Comparison of ENCODE assay signal across 8 cellular contexts in the genomic region with DNA sequence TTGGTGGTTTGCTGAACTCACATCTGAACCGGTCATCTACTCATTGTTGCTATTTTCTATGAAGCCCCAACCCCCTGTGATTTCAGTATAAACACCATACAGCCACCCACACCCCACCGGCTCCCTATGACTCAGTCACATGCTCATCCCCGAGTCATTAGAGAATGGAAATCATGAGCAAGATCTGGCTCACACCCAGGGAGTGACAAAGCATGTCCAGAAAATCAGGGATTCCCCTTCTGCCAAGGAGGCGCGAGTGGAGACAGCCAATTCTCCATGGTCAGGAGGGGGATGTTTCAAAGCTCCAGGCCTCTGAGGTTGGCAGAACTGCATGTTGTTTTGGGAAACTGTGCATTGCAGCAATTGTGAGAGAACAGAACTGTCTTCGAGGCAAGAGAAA.
DNase-seq lines count a peak whose midpoint lies in the region; ATAC-seq and TF ChIP-seq lines count a peak whose summit lies in the region.
"Had no signal": no experiment of that assay in that cellular context is flagged by ENCODE, and none has a peak within 500 bp of the region (broad histone marks: within the 10 kb centered on the region; RNA-seq: fewer than 3 reads in every experiment).

No MANE protein-coding gene starts in this region.

- H3K27ac ChIP-seq in hepatocyte, result peak overlapping the region; percentile 77

- WGBS in hepatocyte (ENCODE audit: low lambda C conversion rate, missing lambda C conversion rate), result 58% methylated on average over 6 of the region's 6 CpGs

- no peaks in the 10 kb centered on the region for H3K9me3 ChIP-seq in hepatocyte (ENCODE audit: low read depth)

- DNase-seq in amniotic stem cell (lab: John Stamatoyannopoulos, UW) (peak; percentile 93), hepatocyte (ENCODE audit: low spot score) (peak; percentile 81), superior temporal gyrus (ENCODE audit: extremely low spot score) (peak; percentile 18), NOMO-1 (lab: John Stamatoyannopoulos, UW; ENCODE audit: unreplicated experiment in 2 of 2) (no peak), GF-D8 (lab: John Stamatoyannopoulos, UW) (no peak)
- no peak for DNase-seq in activated CD4-positive, alpha-beta T cell treated with anti-CD3 and anti-CD28 coated beads, Interleukin-2, amount 50 U/mL, for 1 hour
- DNase-seq: stimulated activated CD4-positive, alpha-beta T cell treated with anti-CD3 and anti-CD28 coated beads, Interleukin-4, amount 100 ng/mL, for 4 hours had no signal

- no peak overlapping the region for H3K4me2 ChIP-seq in hepatocyte

- no peaks in the 10 kb centered on the region for H3K27me3 ChIP-seq in hepatocyte

- ATAC-seq in HG02610 (IDR thresholded peaks at IDR 0.05; ENCODE audit: unreplicated experiment), result peak; percentile 49

- TF ChIP-seq CTCF in hepatocyte (IDR thresholded peaks at IDR 0.05; ENCODE audit: poor library complexity), result no peak

- H3K79me2 ChIP-seq in hepatocyte, result no peaks in the 10 kb centered on the region

- H3K9me2 ChIP-seq in hepatocyte (replicated peaks; ENCODE audit: insufficient read depth), result no peaks in the 10 kb centered on the region

- H3K4me1 ChIP-seq in hepatocyte (ENCODE audit: insufficient read depth), result no peaks in the 10 kb centered on the region

- H2AFZ ChIP-seq in hepatocyte, result no peak overlapping the region

- H3K36me3 ChIP-seq in hepatocyte (replicated peaks; ENCODE audit: insufficient read depth, low read depth), result no peaks in the 10 kb centered on the region

- H4K20me1 ChIP-seq in hepatocyte (ENCODE audit: insufficient read depth, poor library complexity, severe bottlenecking), result no peaks in the 10 kb centered on the region

- H3K4me3 ChIP-seq in hepatocyte, result no peak overlapping the region

Comparison
In these comparisons a context has a peak if more than half of its experiments do, and no peak if none do; other contexts are left out.
1. DNase-seq: peak in amniotic stem cell (single experiment), hepatocyte (single experiment) and superior temporal gyrus (single experiment); none in NOMO-1 (0 of 2), GF-D8 (single experiment) and activated CD4-positive, alpha-beta T cell treated with anti-CD3 and anti-CD28 coated beads, Interleukin-2, amount 50 U/mL, for 1 hour (single experiment).